23 cellular contexts compared by ENCODE assay signal in genomic region chr12:124535066-124535740, GRCh38.
"Had no signal": no experiment of that assay in that cellular context is flagged by ENCODE, and none has a peak within 500 bp of the region (broad histone marks: within the 10 kb centered on the region; RNA-seq: fewer than 3 reads in every experiment).

No MANE protein-coding gene starts in this region.

- H3K36me3 ChIP-seq: brain microvascular endothelial cell had no signal

- H3K9me3 ChIP-seq: esophagus squamous epithelium, gastroesophageal sphincter, thoracic aorta, upper lobe of left lung had no signal

- H3K9me3 Mint-ChIP-seq: activated CD4-positive, alpha-beta memory T cell treated with anti-CD3 and anti-CD28 coated beads for 36 hours; activated naive CD4-positive, alpha-beta T cell treated with anti-CD3 and anti-CD28 coated beads, Interleukin-2, amount 50 U/mL, for 24 hours; effector memory CD8-positive, alpha-beta T cell; nephron progenitor cell had no signal

- DNase-seq: activated CD4-positive, alpha-beta memory T cell treated with anti-CD3 and anti-CD28 coated beads for 36 hours; activated CD4-positive, alpha-beta T cell treated with anti-CD3 and anti-CD28 coated beads for 48 hours; activated gamma-delta T cell; activated T-cell treated with anti-CD3 and anti-CD28 coated beads for 4 hours; anterior cingulate cortex; brain microvascular endothelial cell; caudate nucleus; dermis blood vessel endothelial cell; effector memory CD8-positive, alpha-beta T cell; esophagus squamous epithelium; head of caudate nucleus; hypothalamus; left ventricle myocardium superior; nephron progenitor cell; occipital lobe; stimulated activated CD4-positive, alpha-beta T cell treated with anti-CD3 and anti-CD28 coated beads, Interleukin-15, amount 100 ng/mL, for 24 hours; stimulated activated CD8-positive, alpha-beta memory T cell treated with anti-CD3 and anti-CD28 coated beads, Interleukin-4, amount 100 ng/mL, for 48 hours; stimulated activated naive CD4-positive, alpha-beta T cell; T1000; upper lobe of left lung had no signal

- H3K36me3 Mint-ChIP-seq: activated naive CD4-positive, alpha-beta T cell treated with anti-CD3 and anti-CD28 coated beads, Interleukin-2, amount 50 U/mL, for 24 hours had no signal

- H3K4me3 ChIP-seq: esophagus squamous epithelium, gastroesophageal sphincter, thoracic aorta, upper lobe of left lung had no signal

- H3K4me3 Mint-ChIP-seq: activated CD4-positive, alpha-beta memory T cell treated with anti-CD3 and anti-CD28 coated beads for 36 hours; activated naive CD4-positive, alpha-beta T cell treated with anti-CD3 and anti-CD28 coated beads, Interleukin-2, amount 50 U/mL, for 24 hours; effector memory CD8-positive, alpha-beta T cell; nephron progenitor cell had no signal

- H3K27ac Mint-ChIP-seq: activated CD4-positive, alpha-beta memory T cell treated with anti-CD3 and anti-CD28 coated beads for 36 hours; activated naive CD4-positive, alpha-beta T cell treated with anti-CD3 and anti-CD28 coated beads, Interleukin-2, amount 50 U/mL, for 24 hours; nephron progenitor cell had no signal

- H3K27me3 Mint-ChIP-seq: activated CD4-positive, alpha-beta memory T cell treated with anti-CD3 and anti-CD28 coated beads for 36 hours; activated naive CD4-positive, alpha-beta T cell treated with anti-CD3 and anti-CD28 coated beads, Interleukin-2, amount 50 U/mL, for 24 hours; effector memory CD8-positive, alpha-beta T cell had no signal

- H3K27ac ChIP-seq: brain microvascular endothelial cell, esophagus squamous epithelium, gastroesophageal sphincter, thoracic aorta, upper lobe of left lung had no signal

- H3K27me3 ChIP-seq: brain microvascular endothelial cell, esophagus squamous epithelium, gastroesophageal sphincter, upper lobe of left lung had no signal
